12 cellular contexts compared by ENCODE assay signal in genomic region chr5:159409801-159410200, GRCh38.
DNase-seq lines count a peak whose midpoint lies in the region; ATAC-seq and TF ChIP-seq lines count a peak whose summit lies in the region.
"Had no signal": no experiment of that assay in that cellular context is flagged by ENCODE, and none has a peak within 500 bp of the region (broad histone marks: within the 10 kb centered on the region; RNA-seq: fewer than 3 reads in every experiment).

No MANE protein-coding gene starts in this region.

- no peaks in the 10 kb centered on the region for H3K27me3 ChIP-seq in CD4-positive, alpha-beta T cell (ENCODE audit: control insufficient read depth, insufficient read depth, low read length)

- H3K4me3 Mint-ChIP-seq in CD4-positive, alpha-beta T cell = no peak overlapping the region
- H3K4me3 Mint-ChIP-seq: naive thymus-derived CD8-positive, alpha-beta T cell had no signal

- no peaks in the 10 kb centered on the region for H3K9me3 Mint-ChIP-seq in CD4-positive, alpha-beta T cell
- H3K9me3 Mint-ChIP-seq: naive thymus-derived CD8-positive, alpha-beta T cell had no signal

- H3K27me3 Mint-ChIP-seq in CD4-positive, alpha-beta T cell = peaks cover 5% of the 10 kb centered on the region

- peak; percentile 18 for DNase-seq in activated naive CD4-positive, alpha-beta T cell treated with anti-CD3 and anti-CD28 coated beads, Interleukin-2, amount 50 U/mL, for 16 hours
- DNase-seq in NCI-H1048 (lab: John Stamatoyannopoulos, UW) (no peak), kidney tubule cell (ENCODE audit: low spot score) (no peak)
- no peak for DNase-seq in CD4-positive, alpha-beta T cell
- DNase-seq: DMS153; GM23248; naive thymus-derived CD8-positive, alpha-beta T cell had no signal

- H3K36me3 Mint-ChIP-seq in CD4-positive, alpha-beta T cell (ENCODE audit: low read depth) = no peaks in the 10 kb centered on the region

- no peak for TF ChIP-seq CTCF in CD4-positive, alpha-beta T cell (IDR thresholded peaks at IDR 0.05)

- no peak overlapping the region for H3K27ac ChIP-seq in CD4-positive, alpha-beta T cell (ENCODE audit: low read depth, low read length)
- H3K27ac ChIP-seq: coronary artery, GM23248 had no signal

- no peak overlapping the region for H3K27ac Mint-ChIP-seq in CD4-positive, alpha-beta T cell

- ATAC-seq in GM18867 (IDR thresholded peaks at IDR 0.05; ENCODE audit: unreplicated experiment) (peak; percentile 54), GM21390 (IDR thresholded peaks at IDR 0.05; ENCODE audit: unreplicated experiment) (peak; percentile 52), HG03135 (IDR thresholded peaks at IDR 0.05; ENCODE audit: unreplicated experiment) (peak; percentile 61)
- no peak for ATAC-seq in CD4-positive, alpha-beta T cell (ENCODE audit: poor library complexity)
- ATAC-seq: naive thymus-derived CD8-positive, alpha-beta T cell; Panc1 had no signal

- POLR2A ChIA-PET in CD4-positive, alpha-beta T cell (lab: Charles Lee) = no interaction called here

- intact Hi-C loops in CD4-positive, alpha-beta T cell (cut with DNase I, micrococcal nuclease) = loop anchor here (5.0 to 10.0 kb wide), 2 partner anchors 75 to 78 kb away; partner anchors contain the start of gene IL12B (in 2 of the 2)

- H3K4me1 Mint-ChIP-seq in CD4-positive, alpha-beta T cell (ENCODE audit: low read depth) = peaks cover 40% of the 10 kb centered on the region

- CTCF ChIA-PET in CD4-positive, alpha-beta T cell (lab: Charles Lee) = interaction anchor here (0.6 kb wide), 1 partner anchor 69 kb away, joined by 4 read pairs; no protein-coding TSS in a partner anchor

- H3K9me3 ChIP-seq in CD4-positive, alpha-beta T cell (ENCODE audit: control insufficient read depth, low read length) = no peaks in the 10 kb centered on the region
